9 cellular contexts compared by ENCODE assay signal in genomic region chr1:55204997-55205396, GRCh38. TPM values are rescaled to one million over a fixed set of nuclear protein-coding genes. Genes with fewer than 3 reads are reported as not detected.
DNase-seq lines count a peak whose midpoint lies in the region; ATAC-seq and TF ChIP-seq lines count a peak whose summit lies in the region.
"Had no signal": no experiment of that assay in that cellular context is flagged by ENCODE, and none has a peak within 500 bp of the region (broad histone marks: within the 10 kb centered on the region; RNA-seq: fewer than 3 reads in every experiment).

No MANE protein-coding gene starts in this region.

- no peak overlapping the region for H2AFZ ChIP-seq in SK-N-SH (ENCODE audit: low read depth)

- H3K27me3 Mint-ChIP-seq in progenitor cell of endocrine pancreas, result no peaks in the 10 kb centered on the region
- H3K27me3 Mint-ChIP-seq in effector memory CD8-positive, alpha-beta T cell, result no peaks in the 10 kb centered on the region

- no peak for TF ChIP-seq EP300 in SK-N-SH (IDR thresholded peaks at IDR 0.05; ENCODE audit: borderline replicate concordance in 1 of 2, low read depth in 1 of 2, low read length in 1 of 2)

- H3K27me3 ChIP-seq in SK-N-SH (ENCODE audit: insufficient read depth), result no peaks in the 10 kb centered on the region

- no peak for DNase-seq in SK-N-SH
- peak; percentile 34 for DNase-seq in OCI-M1 (lab: John Stamatoyannopoulos, UW)
- DNase-seq in renal cortical epithelial cell (ENCODE audit: low read depth), result peak; percentile 28
- DNase-seq in progenitor cell of endocrine pancreas (ENCODE audit: low spot score, unreplicated experiment), result no peak
- DNase-seq in NCI-H2081 (lab: John Stamatoyannopoulos, UW), result no peak
- no peak for DNase-seq in effector memory CD8-positive, alpha-beta T cell

- H3K4me3 Mint-ChIP-seq in progenitor cell of endocrine pancreas (ENCODE audit: low read depth), result no peak overlapping the region
- H3K4me3 Mint-ChIP-seq in effector memory CD8-positive, alpha-beta T cell, result peak overlapping the region in 1 of 2 donors; percentile 49

- H3K36me3 ChIP-seq in SK-N-SH (replicated peaks in 1 of 2; ENCODE audit: control insufficient read depth in 1 of 2, insufficient read depth in 2 of 2, low read length in 1 of 2), result peaks cover 0 to 3% of the 10 kb centered on the region in 2 experiments

- H3K4me1 Mint-ChIP-seq in progenitor cell of endocrine pancreas (ENCODE audit: low read depth), result peaks cover 13% of the 10 kb centered on the region
- H3K4me1 Mint-ChIP-seq in effector memory CD8-positive, alpha-beta T cell (ENCODE audit: low read depth in 2 of 2), result peaks cover 36 to 79% of the 10 kb centered on the region in 2 donors

- H3K27ac ChIP-seq in SK-N-SH (ENCODE audit: low read depth in 2 of 2, low read length in 1 of 2), result no peak overlapping the region

- no peak for TF ChIP-seq CTCF in SK-N-SH (IDR thresholded peaks at IDR 0.05)
- TF ChIP-seq CTCF in progenitor cell of endocrine pancreas (IDR thresholded peaks at IDR 0.05; ENCODE audit: unreplicated experiment), result no peak

- H3K4me3 ChIP-seq in SK-N-SH (ENCODE audit: low read depth in 2 of 2, low read length in 1 of 2), result no peak overlapping the region
- H3K4me3 ChIP-seq: lung had no signal

- H3K36me3 Mint-ChIP-seq in progenitor cell of endocrine pancreas (ENCODE audit: insufficient read depth), result peaks cover 6% of the 10 kb centered on the region
- H3K36me3 Mint-ChIP-seq in effector memory CD8-positive, alpha-beta T cell (ENCODE audit: insufficient read depth), result peaks cover 13% of the 10 kb centered on the region

- no peak for ATAC-seq in SK-N-SH treated with all-trans-retinoic acid at 6 μM for 48 hours
- ATAC-seq in HG02571 (IDR thresholded peaks at IDR 0.05; ENCODE audit: unreplicated experiment), result peak; percentile 85
- ATAC-seq in effector memory CD8-positive, alpha-beta T cell (replicated peaks), result no peak

- peaks cover 97% of the 10 kb centered on the region for H3K79me2 ChIP-seq in SK-N-SH (ENCODE audit: insufficient read depth)

- peaks cover 3 to 21% of the 10 kb centered on the region in 2 experiments; a peak in 3 of 4 replicates for H3K4me1 ChIP-seq in SK-N-SH (ENCODE audit: control insufficient read depth in 1 of 2, insufficient read depth in 2 of 2, low read depth in 1 of 2, low read length in 1 of 2)

- WGBS in SK-N-SH (ENCODE audit: low lambda C conversion rate), result 85% methylated on average over 1 of the region's 1 CpG

- no peaks in the 10 kb centered on the region for H3K9me2 ChIP-seq in SK-N-SH

- H3K9me3 Mint-ChIP-seq in progenitor cell of endocrine pancreas (ENCODE audit: low read depth), result no peaks in the 10 kb centered on the region
- H3K9me3 Mint-ChIP-seq in effector memory CD8-positive, alpha-beta T cell, result no peaks in the 10 kb centered on the region

- POLR2A ChIA-PET in SK-N-SH (lab: Yijun Ruan, JAX), result no interaction called here

- H3K9me3 ChIP-seq in SK-N-SH, result no peaks in the 10 kb centered on the region

- no peak overlapping the region for H3K9ac ChIP-seq in SK-N-SH

- 0 out of 2 replicates have a peak overlapping the region, but pooled peaks have one; percentile 20 for H3K4me2 ChIP-seq in SK-N-SH

- TF ChIP-seq RAD21 in SK-N-SH (IDR thresholded peaks at IDR 0.05; ENCODE audit: low read length), result no peak

- CTCF ChIA-PET in SK-N-SH (lab: Yijun Ruan, JAX), result interaction anchor here (1.0 to 1.2 kb wide), 2 partner anchors 72 to 1379 kb away, joined by 3 read pairs; no protein-coding TSS in a partner anchor

- H3F3A ChIP-seq in SK-N-SH (replicated peaks; ENCODE audit: insufficient read depth), result peaks cover 9% of the 10 kb centered on the region

- H4K20me1 ChIP-seq in SK-N-SH (ENCODE audit: insufficient read depth), result peaks cover 46% of the 10 kb centered on the region

- H3K27ac Mint-ChIP-seq in progenitor cell of endocrine pancreas, result no peak overlapping the region
- peak overlapping the region in 1 of 2 donors; percentile 77 for H3K27ac Mint-ChIP-seq in effector memory CD8-positive, alpha-beta T cell

TF ChIP-seq in SK-N-SH, 30 proteins besides CTCF, POLR2A, EP300 and RAD21 (continues in another document):
- TF ChIP-seq PBX3 (IDR thresholded peaks at IDR 0.05), result no peak
- no peak for TF ChIP-seq RFX5 (IDR thresholded peaks at IDR 0.05; ENCODE audit: low read length)
- TF ChIP-seq EZH2phosphoT487 (IDR thresholded peaks at IDR 0.05; ENCODE audit: borderline replicate concordance, low read depth), result no peak
- no peak for TF ChIP-seq MAX (IDR thresholded peaks at IDR 0.05; ENCODE audit: low read depth)
- TF ChIP-seq TAF1 (IDR thresholded peaks at IDR 0.05; ENCODE audit: borderline replicate concordance, low read depth, low read length), result no peak
- no peak for TF ChIP-seq SIN3A (IDR thresholded peaks at IDR 0.05; ENCODE audit: borderline replicate concordance, low read depth, low read length)
- TF ChIP-seq MEF2A (IDR thresholded peaks at IDR 0.05; ENCODE audit: borderline replicate concordance, low read depth), result no peak
- no peak for TF ChIP-seq RCOR1 (IDR thresholded peaks at IDR 0.05; ENCODE audit: low read length)
- no peak for TF ChIP-seq FOSL2 (IDR thresholded peaks at IDR 0.05; ENCODE audit: borderline replicate concordance, low read depth)
- no peak for TF ChIP-seq TEAD4 (IDR thresholded peaks at IDR 0.05; ENCODE audit: borderline replicate concordance, insufficient read depth)
- TF ChIP-seq IRF3 (IDR thresholded peaks at IDR 0.05; ENCODE audit: low read depth, low read length), result no peak

TF ChIP-seq in SK-N-SH treated with all-trans-retinoic acid at 6 μM for 48 hours, 23 proteins besides CTCF, POLR2A, EP300 and RAD21:
- TF ChIP-seq CSRNP3 (CRISPR knock-in tag; IDR thresholded peaks at IDR 0.05) (no peak), SNAI2 (CRISPR knock-in tag; IDR thresholded peaks at IDR 0.05) (no peak), ZNF70 (CRISPR knock-in tag; IDR thresholded peaks at IDR 0.05) (no peak), BACH2 (CRISPR knock-in tag; IDR thresholded peaks at IDR 0.05; ENCODE audit: borderline replicate concordance) (no peak), ZC3H10 (CRISPR knock-in tag; IDR thresholded peaks at IDR 0.05) (no peak), TCF4 (CRISPR knock-in tag; IDR thresholded peaks at IDR 0.05; ENCODE audit: borderline replicate concordance) (no peak), ISL1 (CRISPR knock-in tag; IDR thresholded peaks at IDR 0.05) (no peak), PATZ1 (CRISPR knock-in tag; IDR thresholded peaks at IDR 0.05; ENCODE audit: borderline replicate concordance) (no peak), ZFP3 (CRISPR knock-in tag; IDR thresholded peaks at IDR 0.05) (no peak), RARB (CRISPR knock-in tag; IDR thresholded peaks at IDR 0.05) (no peak), CREB5 (CRISPR knock-in tag; IDR thresholded peaks at IDR 0.05; ENCODE audit: low read depth) (no peak)
TF ChIP-seq in SK-N-SH treated with all-trans-retinoic acid at 6 μM for 48 hours: peak in this region for 0.

RNA-seq across cellular contexts. Expression of gene USP24, which starts 10.2 kb away (rescaled TPM):
- 8.1 and 8.7 TPM in 2 replicates for polyA plus RNA-seq in SK-N-SH (2012; rRNA removed)
- 5.6 and 6.2 TPM in 2 replicates for polyA plus RNA-seq in SK-N-SH (2012; cell fraction: cytosol; rRNA removed)
- polyA plus RNA-seq in SK-N-SH (2012; cell fraction: nucleus; rRNA removed), result 20.9 and 31.1 TPM in 2 replicates
- total RNA-seq in renal cortical epithelial cell, result 44.8 and 79.9 TPM in 2 replicates
- total RNA-seq in progenitor cell of endocrine pancreas, result 57.1 and 61.0 TPM in 2 replicates

Comparison
In these comparisons a context has a peak if more than half of its experiments do, and no peak if none do; other contexts are left out.
1. DNase-seq: peak in OCI-M1 (single experiment) and renal cortical epithelial cell (single experiment); none in SK-N-SH (single experiment), progenitor cell of endocrine pancreas (single experiment), NCI-H2081 (0 of 2) and effector memory CD8-positive, alpha-beta T cell (0 of 3).